10 cellular contexts compared by ENCODE assay signal in the genomic region with DNA sequence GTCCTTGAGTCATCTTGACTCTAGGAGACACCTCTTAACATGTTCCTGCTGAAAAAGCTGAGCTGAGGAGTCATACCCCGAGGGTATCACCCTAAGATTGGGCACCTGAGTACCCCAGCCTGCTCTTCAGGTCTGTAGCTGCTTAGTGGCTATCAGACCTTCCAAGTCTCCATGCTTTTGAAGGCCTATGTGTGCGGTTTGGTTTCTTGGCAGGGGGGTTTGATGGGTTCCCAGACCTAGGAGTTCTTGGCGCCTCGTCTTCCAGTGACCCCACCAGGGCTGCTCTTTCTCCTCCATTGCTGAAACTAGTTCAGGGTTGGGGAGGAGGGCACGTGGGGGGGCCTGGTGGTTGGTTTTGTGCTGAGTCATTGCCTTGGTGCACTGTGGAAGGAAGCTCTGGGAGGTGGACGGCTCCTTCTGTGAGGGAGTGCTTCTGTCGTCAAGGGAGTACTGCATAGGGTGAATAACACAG. TPM values are rescaled to one million over a fixed set of nuclear protein-coding genes. Genes with fewer than 3 reads are reported as not detected.
DNase-seq lines count a peak whose midpoint lies in the region; TF ChIP-seq lines count a peak whose summit lies in the region.
"Had no signal": no experiment of that assay in that cellular context is flagged by ENCODE, and none has a peak within 500 bp of the region (broad histone marks: within the 10 kb centered on the region; RNA-seq: fewer than 3 reads in every experiment).

No MANE protein-coding gene starts in this region.

- peaks cover 52 to 76% of the 10 kb centered on the region in 2 donors for H3K4me1 ChIP-seq in thyroid gland
- peaks cover 29 to 75% (median 44%) of the 10 kb centered on the region in 4 donors for H3K4me1 ChIP-seq in stomach
- H3K4me1 ChIP-seq: BE2C had no signal

- TF ChIP-seq POLR2A in thyroid gland (IDR thresholded peaks at IDR 0.05) (no peak), stomach (IDR thresholded peaks at IDR 0.05) (no peak)

- H3K27me3 ChIP-seq in thyroid gland: no peaks in the 10 kb centered on the region
- H3K27me3 ChIP-seq in stomach: no peaks in the 10 kb centered on the region
- H3K27me3 ChIP-seq: BE2C had no signal

- H3K4me3 ChIP-seq in fibroblast of villous mesenchyme (ENCODE audit: low read depth, low read length) (no peak overlapping the region), thyroid gland (replicated peaks in 1 of 3) (no peak overlapping the region), stomach (no peak overlapping the region)

- no peak for TF ChIP-seq CTCF in fibroblast of villous mesenchyme (IDR thresholded peaks at IDR 0.05; ENCODE audit: insufficient read depth, low read depth, low read length)
- TF ChIP-seq CTCF in thyroid gland (IDR thresholded peaks at IDR 0.05): no peak
- TF ChIP-seq CTCF in stomach (IDR thresholded peaks at IDR 0.05): no peak

- CTCF ChIA-PET in activated CD4-positive, alpha-beta memory T cell treated with anti-CD3 and anti-CD28 coated beads for 36 hours (lab: Charles Lee): no interaction called here
- CTCF ChIA-PET in activated CD4-positive, alpha-beta memory T cell treated with anti-CD3 and anti-CD28 coated beads, Interleukin-2, amount 10 ng/mL, durations not matched to agents 7 days and 5 days (lab: Charles Lee): no interaction called here

- 51 to 66% methylated on average over 7 of the region's 7 CpGs for WGBS in thyroid gland, 2 donors
- 68 to 88% (median 84%) methylated on average over 3 to 7 of the region's 7 CpGs for WGBS in stomach, 5 donors

- H3K4me3 Mint-ChIP-seq in activated CD4-positive, alpha-beta memory T cell treated with anti-CD3 and anti-CD28 coated beads for 36 hours: no peak overlapping the region
- no peak overlapping the region for H3K4me3 Mint-ChIP-seq in activated CD4-positive, alpha-beta memory T cell treated with anti-CD3 and anti-CD28 coated beads, Interleukin-2, amount 10 ng/mL, durations not matched to agents 7 days and 5 days
- no peak overlapping the region for H3K4me3 Mint-ChIP-seq in T-helper 1 cell treated with Interleukin-12 subunit alpha and Interleukin-12 subunit beta and Interleukin-4 antibody, amounts not matched to agents 30 μg/mL and 1 μg/mL, for 36 hours

- H3K36me3 ChIP-seq in thyroid gland: no peaks in the 10 kb centered on the region
- H3K36me3 ChIP-seq in stomach: peaks cover 0 to 16% (median 7%) of the 10 kb centered on the region in 4 donors
- H3K36me3 ChIP-seq: BE2C had no signal

- no peaks in the 10 kb centered on the region for H3K9me3 Mint-ChIP-seq in activated CD4-positive, alpha-beta memory T cell treated with anti-CD3 and anti-CD28 coated beads for 36 hours
- H3K9me3 Mint-ChIP-seq in activated CD4-positive, alpha-beta memory T cell treated with anti-CD3 and anti-CD28 coated beads, Interleukin-2, amount 10 ng/mL, durations not matched to agents 7 days and 5 days: peaks cover 3% of the 10 kb centered on the region
- no peaks in the 10 kb centered on the region for H3K9me3 Mint-ChIP-seq in T-helper 1 cell treated with Interleukin-12 subunit alpha and Interleukin-12 subunit beta and Interleukin-4 antibody, amounts not matched to agents 30 μg/mL and 1 μg/mL, for 36 hours

- POLR2A ChIA-PET in activated CD4-positive, alpha-beta memory T cell treated with anti-CD3 and anti-CD28 coated beads for 36 hours (lab: Charles Lee): interaction anchor here (2.9 kb wide), 1 partner anchor 10 kb away, joined by 9 read pairs; no protein-coding TSS in a partner anchor
- POLR2A ChIA-PET in activated CD4-positive, alpha-beta memory T cell treated with anti-CD3 and anti-CD28 coated beads, Interleukin-2, amount 10 ng/mL, durations not matched to agents 7 days and 5 days (lab: Charles Lee): interaction anchor here (1.6 to 3.3 kb wide), 2 partner anchors 19 to 27 kb away, joined by 4 to 12 read pairs; a partner anchor contains a TSS

- intact Hi-C loops in activated CD4-positive, alpha-beta memory T cell treated with anti-CD3 and anti-CD28 coated beads for 36 hours (cut with micrococcal nuclease): loop anchor here (1.0 kb wide), 1 partner anchor 8 kb away; no protein-coding TSS in a partner anchor
- intact Hi-C loops in thyroid gland (cut with DNase I): no loop called here
- intact Hi-C loops in stomach (cut with DNase I; ENCODE audit: low total_unique reads): no loop called here

- H3K27me3 Mint-ChIP-seq in activated CD4-positive, alpha-beta memory T cell treated with anti-CD3 and anti-CD28 coated beads for 36 hours: no peaks in the 10 kb centered on the region
- no peaks in the 10 kb centered on the region for H3K27me3 Mint-ChIP-seq in activated CD4-positive, alpha-beta memory T cell treated with anti-CD3 and anti-CD28 coated beads, Interleukin-2, amount 10 ng/mL, durations not matched to agents 7 days and 5 days
- no peaks in the 10 kb centered on the region for H3K27me3 Mint-ChIP-seq in T-helper 1 cell treated with Interleukin-12 subunit alpha and Interleukin-12 subunit beta and Interleukin-4 antibody, amounts not matched to agents 30 μg/mL and 1 μg/mL, for 36 hours (ENCODE audit: low read depth)

- DNase-seq in activated CD4-positive, alpha-beta memory T cell treated with anti-CD3 and anti-CD28 coated beads for 36 hours: peak; percentile 40
- no peak for DNase-seq in activated CD4-positive, alpha-beta memory T cell treated with anti-CD3 and anti-CD28 coated beads, Interleukin-2, amount 10 ng/mL, durations not matched to agents 7 days and 5 days
- DNase-seq in fibroblast of villous mesenchyme (ENCODE audit: low read depth) (peak; percentile 55), thyroid gland (peak; percentile 42 to 45), stomach (no peak), mesenteric fat pad (ENCODE audit: low spot score) (no peak), NOMO-1 (lab: John Stamatoyannopoulos, UW; ENCODE audit: unreplicated experiment in 2 of 2) (no peak)
- DNase-seq: BE2C, NCI-H510A treated with DMSO at 0.1 percent for 48 hours had no signal

- peaks cover 71% of the 10 kb centered on the region for H3K4me1 Mint-ChIP-seq in activated CD4-positive, alpha-beta memory T cell treated with anti-CD3 and anti-CD28 coated beads for 36 hours (ENCODE audit: low read depth)
- H3K4me1 Mint-ChIP-seq in activated CD4-positive, alpha-beta memory T cell treated with anti-CD3 and anti-CD28 coated beads, Interleukin-2, amount 10 ng/mL, durations not matched to agents 7 days and 5 days: peaks cover 41% of the 10 kb centered on the region
- H3K4me1 Mint-ChIP-seq in T-helper 1 cell treated with Interleukin-12 subunit alpha and Interleukin-12 subunit beta and Interleukin-4 antibody, amounts not matched to agents 30 μg/mL and 1 μg/mL, for 36 hours (ENCODE audit: low read depth): peaks cover 50% of the 10 kb centered on the region

- no peaks in the 10 kb centered on the region for H3K9me3 ChIP-seq in thyroid gland
- no peaks in the 10 kb centered on the region for H3K9me3 ChIP-seq in stomach
- H3K9me3 ChIP-seq: BE2C had no signal

- peak overlapping the region; percentile 49 for H3K27ac Mint-ChIP-seq in activated CD4-positive, alpha-beta memory T cell treated with anti-CD3 and anti-CD28 coated beads for 36 hours
- no peak overlapping the region for H3K27ac Mint-ChIP-seq in activated CD4-positive, alpha-beta memory T cell treated with anti-CD3 and anti-CD28 coated beads, Interleukin-2, amount 10 ng/mL, durations not matched to agents 7 days and 5 days
- H3K27ac Mint-ChIP-seq in T-helper 1 cell treated with Interleukin-12 subunit alpha and Interleukin-12 subunit beta and Interleukin-4 antibody, amounts not matched to agents 30 μg/mL and 1 μg/mL, for 36 hours: peak overlapping the region; percentile 69

- peaks cover 25% of the 10 kb centered on the region for H3K36me3 Mint-ChIP-seq in activated CD4-positive, alpha-beta memory T cell treated with anti-CD3 and anti-CD28 coated beads for 36 hours
- peaks cover 34% of the 10 kb centered on the region for H3K36me3 Mint-ChIP-seq in activated CD4-positive, alpha-beta memory T cell treated with anti-CD3 and anti-CD28 coated beads, Interleukin-2, amount 10 ng/mL, durations not matched to agents 7 days and 5 days (ENCODE audit: low read depth)
- peaks cover 28% of the 10 kb centered on the region for H3K36me3 Mint-ChIP-seq in T-helper 1 cell treated with Interleukin-12 subunit alpha and Interleukin-12 subunit beta and Interleukin-4 antibody, amounts not matched to agents 30 μg/mL and 1 μg/mL, for 36 hours (ENCODE audit: low read depth)

- H3K27ac ChIP-seq in thyroid gland (peak overlapping the region; percentile 71 to 75 (median 75)), stomach (no peak overlapping the region)

- TF ChIP-seq EP300 in stomach (IDR thresholded peaks at IDR 0.05): no peak

RNA-seq across cellular contexts. Expression of a gene that starts 20.1 kb away (rescaled TPM):
- total RNA-seq in activated CD4-positive, alpha-beta memory T cell treated with anti-CD3 and anti-CD28 coated beads for 36 hours: 10 to 100 TPM; 73.5 to 75.5 TPM
- 10 to 100 TPM; 66.9 to 70.9 TPM for total RNA-seq in activated CD4-positive, alpha-beta memory T cell treated with anti-CD3 and anti-CD28 coated beads, Interleukin-2, amount 10 ng/mL, durations not matched to agents 7 days and 5 days
- total RNA-seq in fibroblast of villous mesenchyme: 130 and 132 TPM in 2 replicates
- total RNA-seq in thyroid gland: 100 to 1,000 TPM in 2 of 4 donors, 10 to 100 TPM in 2; 82.1 to 104 (median 94.2) TPM
- total RNA-seq in stomach: 10 to 100 TPM; 30.3 to 70.5 (median 43.4) TPM
- polyA plus RNA-seq in stomach: 1 to 10 TPM; 2.0 to 9.8 (median 7.7) TPM
- 111 TPM for total RNA-seq in mesenteric fat pad

Comparison
In these comparisons a context has a peak if more than half of its experiments do, and no peak if none do; other contexts are left out.
1. DNase-seq: peak in activated CD4-positive, alpha-beta memory T cell treated with anti-CD3 and anti-CD28 coated beads for 36 hours (single experiment), fibroblast of villous mesenchyme (single experiment) and thyroid gland (2 of 2); none in activated CD4-positive, alpha-beta memory T cell treated with anti-CD3 and anti-CD28 coated beads, Interleukin-2, amount 10 ng/mL, durations not matched to agents 7 days and 5 days (single experiment), stomach (single experiment), mesenteric fat pad (single experiment) and NOMO-1 (0 of 2).
2. H3K27ac ChIP-seq: peak in thyroid gland (3 of 3); none in stomach (0 of 5).